8 cellular contexts compared by ENCODE assay signal in genomic region chr10:50534748-50535376, GRCh38.
A peak's percentile ranks its signal among the peaks of the same experiment; 100 is the strongest.
DNase-seq lines count a peak whose midpoint lies in the region; ATAC-seq, FAIRE-seq and TF ChIP-seq lines count a peak whose summit lies in the region.
"Not testable (repeated sequence)": the region's sequence is repeated elsewhere in the genome, so short reads cannot be mapped to it uniquely, and the experiment has no call there.

No MANE protein-coding gene starts in this region.

- not testable (repeated sequence) for H2BK15ac ChIP-seq in mesenchymal stem cell (ENCODE audit: low read depth, poor library complexity, severe bottlenecking)

- not testable (repeated sequence) for H3K18ac ChIP-seq in mesenchymal stem cell (ENCODE audit: low read depth in 1 of 2, low read length in 2 of 2)

- not testable (repeated sequence) for H3K4me3 Mint-ChIP-seq in HFFc6; activated naive CD8-positive, alpha-beta T cell treated with anti-CD3 and anti-CD28 coated beads, Interleukin-2, amount 50 U/mL, for 24 hours; chondrocyte (ENCODE audit: unreplicated experiment)

- H4K8ac ChIP-seq in mesenchymal stem cell (ENCODE audit: low read length): not testable (repeated sequence)

- H3K4me3 ChIP-seq in RWPE2 (ENCODE audit: severe bottlenecking); fibroblast of pulmonary artery (replicated peaks; ENCODE audit: low read depth, low read length); mesenchymal stem cell (ENCODE audit: insufficient read depth in 1 of 2, low read depth in 1 of 2, low read length in 2 of 2): not testable (repeated sequence)

- H3K9me3 Mint-ChIP-seq in HFFc6; activated naive CD8-positive, alpha-beta T cell treated with anti-CD3 and anti-CD28 coated beads, Interleukin-2, amount 50 U/mL, for 24 hours; chondrocyte (ENCODE audit: low read depth): not testable (repeated sequence)

- peak; percentile 74; the same call in 2 of the 3 replicates for ATAC-seq in RWPE2 (ENCODE audit: low read depth)
- not testable (repeated sequence) for ATAC-seq in activated naive CD8-positive, alpha-beta T cell treated with anti-CD3 and anti-CD28 coated beads, Interleukin-2, amount 50 U/mL, for 24 hours

- H3K79me1 ChIP-seq in mesenchymal stem cell (replicated peaks; ENCODE audit: low read length, poor library complexity, severe bottlenecking): peaks cover 17% of the 10 kb centered on the region

- in situ Hi-C loops in Caki2 (cut with HindIII; ENCODE audit: low pct_unique_long_range_greater_than_20kb, low sequenced_read_pairs): not testable (repeated sequence)

- not testable (repeated sequence) for H3K4me1 ChIP-seq in RWPE2 (ENCODE audit: insufficient read depth, poor library complexity, severe bottlenecking); mesenchymal stem cell (ENCODE audit: control insufficient read depth, insufficient read depth, low read depth, low read length)

- H3K4me2 ChIP-seq in mesenchymal stem cell (ENCODE audit: low read length, poor library complexity, severe bottlenecking): not testable (repeated sequence)

- not testable (repeated sequence) for H2BK12ac ChIP-seq in mesenchymal stem cell (ENCODE audit: low read length in 2 of 2)

- H4K91ac ChIP-seq in mesenchymal stem cell (ENCODE audit: low read length): not testable (repeated sequence)

- H3K9ac ChIP-seq in mesenchymal stem cell (ENCODE audit: low read length): peak overlapping the region; percentile 76

- not testable (repeated sequence) for H3K23ac ChIP-seq in mesenchymal stem cell (ENCODE audit: low read length in 2 of 2)

- H3K14ac ChIP-seq in mesenchymal stem cell (ENCODE audit: low read length in 2 of 2): not testable (repeated sequence)

- H3K4ac ChIP-seq in mesenchymal stem cell (ENCODE audit: low read depth in 1 of 2, low read length in 2 of 2): not testable (repeated sequence)

- H3K4me1 Mint-ChIP-seq in HFFc6 (ENCODE audit: low read depth): peaks cover 14% of the 10 kb centered on the region
- H3K4me1 Mint-ChIP-seq in activated naive CD8-positive, alpha-beta T cell treated with anti-CD3 and anti-CD28 coated beads, Interleukin-2, amount 50 U/mL, for 24 hours: peaks cover 55% of the 10 kb centered on the region
- not testable (repeated sequence) for H3K4me1 Mint-ChIP-seq in chondrocyte (ENCODE audit: low read depth)

- WGBS in mesenchymal stem cell: 78% methylated on average over 4 of the region's 5 CpGs

- H2BK5ac ChIP-seq in mesenchymal stem cell (ENCODE audit: low read depth, low read length, poor library complexity, severe bottlenecking): not testable (repeated sequence)

- not testable (repeated sequence) for FAIRE-seq in urothelium cell line (lab: Jason Lieb, UNC)

- not testable (repeated sequence) for H3K36me3 Mint-ChIP-seq in HFFc6 (ENCODE audit: low read depth); activated naive CD8-positive, alpha-beta T cell treated with anti-CD3 and anti-CD28 coated beads, Interleukin-2, amount 50 U/mL, for 24 hours (ENCODE audit: low read depth); chondrocyte (ENCODE audit: low read depth)

- not testable (repeated sequence) for H2AK5ac ChIP-seq in mesenchymal stem cell (ENCODE audit: low read length, severe bottlenecking)

- H2AFZ ChIP-seq in mesenchymal stem cell (ENCODE audit: low read depth, low read length): not testable (repeated sequence)

- TF ChIP-seq CTCF in HFFc6 (IDR thresholded peaks at IDR 0.05); RWPE2 (IDR thresholded peaks at IDR 0.05; ENCODE audit: poor library complexity, severe bottlenecking); chondrocyte (IDR thresholded peaks at IDR 0.05); fibroblast of pulmonary artery (IDR thresholded peaks at IDR 0.05; ENCODE audit: low read length, missing control alignments): not testable (repeated sequence)

- not testable (repeated sequence) for H3K27me3 ChIP-seq in RWPE2 (ENCODE audit: insufficient read depth, poor library complexity, severe bottlenecking); mesenchymal stem cell (ENCODE audit: control insufficient read depth in 1 of 2, insufficient read depth in 1 of 2, low read length in 2 of 2)

- not testable (repeated sequence) for H2BK120ac ChIP-seq in mesenchymal stem cell (ENCODE audit: low read depth, low read length)

- H3K36me3 ChIP-seq in RWPE2 (ENCODE audit: low read depth); mesenchymal stem cell (ENCODE audit: control insufficient read depth in 1 of 2, insufficient read depth in 2 of 2, low read depth in 1 of 2, low read length in 2 of 2): not testable (repeated sequence)

- H3K27ac Mint-ChIP-seq in HFFc6: peak overlapping the region; percentile 69
- H3K27ac Mint-ChIP-seq in activated naive CD8-positive, alpha-beta T cell treated with anti-CD3 and anti-CD28 coated beads, Interleukin-2, amount 50 U/mL, for 24 hours: peak overlapping the region; percentile 53
- peak overlapping the region; percentile 71 for H3K27ac Mint-ChIP-seq in chondrocyte (ENCODE audit: unreplicated experiment)

- DNase-seq in Caki2 (ENCODE audit: low read depth) (peak; percentile 52), HFFc6 (peak; percentile 90), fibroblast of pulmonary artery (ENCODE audit: low read depth) (peak; percentile 84), mesenchymal stem cell (peak; percentile 50), urothelium cell line (ENCODE audit: low spot score) (peak; percentile 28)
- DNase-seq in RWPE2 (ENCODE audit: low spot score); activated naive CD8-positive, alpha-beta T cell treated with anti-CD3 and anti-CD28 coated beads, Interleukin-2, amount 50 U/mL, for 24 hours; chondrocyte (ENCODE audit: low spot score): not testable (repeated sequence)

- not testable (repeated sequence) for H3K27ac ChIP-seq in RWPE2 (ENCODE audit: poor library complexity, severe bottlenecking); mesenchymal stem cell (ENCODE audit: low read length, poor library complexity, severe bottlenecking)

- H3K9me3 ChIP-seq in RWPE2 (ENCODE audit: severe bottlenecking); mesenchymal stem cell (ENCODE audit: control insufficient read depth, low read length): not testable (repeated sequence)

- H3K27me3 Mint-ChIP-seq in HFFc6 (ENCODE audit: insufficient read depth); activated naive CD8-positive, alpha-beta T cell treated with anti-CD3 and anti-CD28 coated beads, Interleukin-2, amount 50 U/mL, for 24 hours; chondrocyte (ENCODE audit: low read depth): not testable (repeated sequence)
